Comparison of ENCODE assay signal across 12 cellular contexts in genomic region chr1:30740251-30740951, GRCh38. TPM values are rescaled to one million over a fixed set of nuclear protein-coding genes. Genes with fewer than 3 reads are reported as not detected.
DNase-seq lines count a peak whose midpoint lies in the region; ATAC-seq, FAIRE-seq and TF ChIP-seq lines count a peak whose summit lies in the region.
"Had no signal": no experiment of that assay in that cellular context is flagged by ENCODE, and none has a peak within 500 bp of the region (broad histone marks: within the 10 kb centered on the region; RNA-seq: fewer than 3 reads in every experiment).

No MANE protein-coding gene starts in this region.

- peak; percentile 9 for FAIRE-seq in GM18507 (lab: Jason Lieb, UNC)

- no peak overlapping the region for H3K4me3 ChIP-seq in Peyer's patch

- peaks cover 0 to 19% (median 0%) of the 10 kb centered on the region in 3 donors for H3K36me3 ChIP-seq in Peyer's patch

- CTCF ChIA-PET in CD4-positive, alpha-beta T cell (lab: Charles Lee), result interaction anchor here (0.8 to 1.9 kb wide), 2 partner anchors 9 to 40 kb away, joined by 3 to 5 read pairs; no protein-coding TSS in a partner anchor

- peak overlapping the region; percentile 54 for H3K27ac ChIP-seq in CD4-positive, alpha-beta T cell (ENCODE audit: low read depth, low read length)
- peak overlapping the region in 1 of 4 donors; percentile 97 for H3K27ac ChIP-seq in Peyer's patch

- peaks cover 0 to 45% (median 29%) of the 10 kb centered on the region in 4 donors for H3K4me1 ChIP-seq in Peyer's patch

- no peak for TF ChIP-seq POLR2A in Peyer's patch (IDR thresholded peaks at IDR 0.05)

- DNase-seq in CD4-positive, alpha-beta T cell, result no peak
- DNase-seq in GM18507 (ENCODE audit: extremely low spot score, insufficient read length, low read depth), result no peak
- DNase-seq in activated naive CD8-positive, alpha-beta T cell treated with anti-CD3 and anti-CD28 coated beads for 36 hours, result no peak
- DNase-seq in natural killer cell, result no peak
- no peak for DNase-seq in stimulated activated CD4-positive, alpha-beta T cell treated with anti-CD3 and anti-CD28 coated beads, Interleukin-4, amount 100 ng/mL, for 4 hours
- DNase-seq in Peyer's patch, result no peak
- DNase-seq in pons (ENCODE audit: low spot score), result no peak
- DNase-seq: EL, mesenchymal stem cell, NCI-H1105, NCI-H2171 treated with DMSO at 0.1 percent for 48 hours, Right ventricle myocardium superior had no signal

- H3K36me3 Mint-ChIP-seq in CD4-positive, alpha-beta T cell (ENCODE audit: low read depth), result peaks cover 95% of the 10 kb centered on the region
- H3K36me3 Mint-ChIP-seq in activated naive CD8-positive, alpha-beta T cell treated with anti-CD3 and anti-CD28 coated beads for 36 hours, result peaks cover 60% of the 10 kb centered on the region
- peaks cover 13% of the 10 kb centered on the region for H3K36me3 Mint-ChIP-seq in natural killer cell

- no peaks in the 10 kb centered on the region for H3K9me3 Mint-ChIP-seq in CD4-positive, alpha-beta T cell
- no peaks in the 10 kb centered on the region for H3K9me3 Mint-ChIP-seq in activated naive CD8-positive, alpha-beta T cell treated with anti-CD3 and anti-CD28 coated beads for 36 hours
- H3K9me3 Mint-ChIP-seq in natural killer cell, result no peaks in the 10 kb centered on the region

- no peaks in the 10 kb centered on the region for H3K27me3 ChIP-seq in CD4-positive, alpha-beta T cell (ENCODE audit: control insufficient read depth, insufficient read depth, low read length)
- no peaks in the 10 kb centered on the region for H3K27me3 ChIP-seq in Peyer's patch

- H3K9me3 ChIP-seq in CD4-positive, alpha-beta T cell (ENCODE audit: control insufficient read depth, low read length), result no peaks in the 10 kb centered on the region
- H3K9me3 ChIP-seq in Peyer's patch, result no peaks in the 10 kb centered on the region

- H3K4me3 Mint-ChIP-seq in CD4-positive, alpha-beta T cell, result peak overlapping the region; percentile 58
- H3K4me3 Mint-ChIP-seq in activated naive CD8-positive, alpha-beta T cell treated with anti-CD3 and anti-CD28 coated beads for 36 hours, result no peak overlapping the region
- peak overlapping the region; percentile 79 for H3K4me3 Mint-ChIP-seq in natural killer cell

- intact Hi-C loops in CD4-positive, alpha-beta T cell (cut with DNase I, micrococcal nuclease), result no loop called here
- intact Hi-C loops in natural killer cell (cut with micrococcal nuclease), result no loop called here

- H3K27ac Mint-ChIP-seq in CD4-positive, alpha-beta T cell, result peak overlapping the region; percentile 96
- H3K27ac Mint-ChIP-seq in activated naive CD8-positive, alpha-beta T cell treated with anti-CD3 and anti-CD28 coated beads for 36 hours, result peak overlapping the region; percentile 79
- peak overlapping the region; percentile 99 to 100 for H3K27ac Mint-ChIP-seq in natural killer cell

- ATAC-seq in CD4-positive, alpha-beta T cell (ENCODE audit: poor library complexity), result no peak
- ATAC-seq in natural killer cell, result no peak

- TF ChIP-seq CTCF in CD4-positive, alpha-beta T cell (IDR thresholded peaks at IDR 0.05), result no peak
- TF ChIP-seq CTCF in natural killer cell (IDR thresholded peaks at IDR 0.05) (no peak), Peyer's patch (IDR thresholded peaks at IDR 0.05) (no peak)

- no peaks in the 10 kb centered on the region for H3K27me3 Mint-ChIP-seq in CD4-positive, alpha-beta T cell
- no peaks in the 10 kb centered on the region for H3K27me3 Mint-ChIP-seq in activated naive CD8-positive, alpha-beta T cell treated with anti-CD3 and anti-CD28 coated beads for 36 hours
- H3K27me3 Mint-ChIP-seq in natural killer cell (ENCODE audit: low read depth in 2 of 2), result no peaks in the 10 kb centered on the region

- peaks cover 74% of the 10 kb centered on the region for H3K4me1 Mint-ChIP-seq in CD4-positive, alpha-beta T cell (ENCODE audit: low read depth)
- peaks cover 65% of the 10 kb centered on the region for H3K4me1 Mint-ChIP-seq in activated naive CD8-positive, alpha-beta T cell treated with anti-CD3 and anti-CD28 coated beads for 36 hours
- peaks cover 80 to 93% of the 10 kb centered on the region in 2 donors for H3K4me1 Mint-ChIP-seq in natural killer cell

- POLR2A ChIA-PET in CD4-positive, alpha-beta T cell (lab: Charles Lee), result interaction anchor here (0.7 to 13.3 kb wide), 3 partner anchors 8 to 18 kb away, joined by 3 to 457 read pairs (median 74); partner anchors contain the start of gene LAPTM5

RNA-seq across cellular contexts. Expression of gene MATN1, which starts 17.0 kb away (rescaled TPM):
- 1 to 10 TPM; 2.5 to 2.7 TPM for total RNA-seq in CD4-positive, alpha-beta T cell
- 1 to 10 TPM; 1.1 to 1.5 TPM for total RNA-seq in activated naive CD8-positive, alpha-beta T cell treated with anti-CD3 and anti-CD28 coated beads for 36 hours
- total RNA-seq in natural killer cell, result 1 to 10 TPM in 2 of 3 donors, under 1 TPM in 1; 0.93 to 1.7 (median 1.2) TPM
- not detected for total RNA-seq in Peyer's patch
- total RNA-seq: Right ventricle myocardium superior had no signal

RNA-seq across cellular contexts. Expression of gene LAPTM5, which starts 17.2 kb away (rescaled TPM):
- total RNA-seq in CD4-positive, alpha-beta T cell, result 100 to 1,000 TPM; 625 to 642 TPM
- 100 to 1,000 TPM; 232 to 233 TPM for total RNA-seq in activated naive CD8-positive, alpha-beta T cell treated with anti-CD3 and anti-CD28 coated beads for 36 hours
- 100 to 1,000 TPM; 520 to 674 (median 533) TPM for total RNA-seq in natural killer cell
- 10 to 100 TPM; 10.3 to 77.6 (median 18.3) TPM for total RNA-seq in Peyer's patch
